In genomic region chr21:26806734-26807372, GRCh38 we compare ENCODE assay signal across 18 cellular contexts. TPM values are rescaled to one million over a fixed set of nuclear protein-coding genes. Genes with fewer than 3 reads are reported as not detected.
A peak's percentile ranks its signal among the peaks of the same experiment; 100 is the strongest.
DNase-seq lines count a peak whose midpoint lies in the region; FAIRE-seq and TF ChIP-seq lines count a peak whose summit lies in the region.
"Had no signal": no experiment of that assay in that cellular context is flagged by ENCODE, and none has a peak within 500 bp of the region (broad histone marks: within the 10 kb centered on the region; RNA-seq: fewer than 3 reads in every experiment).

No MANE protein-coding gene starts in this region.

- H3K4ac ChIP-seq in mesenchymal stem cell (ENCODE audit: low read depth in 1 of 2, low read length in 2 of 2) = no peak overlapping the region

- H3K23ac ChIP-seq in mesenchymal stem cell (ENCODE audit: low read length in 2 of 2) = no peak overlapping the region

- no peak overlapping the region for H2AK5ac ChIP-seq in mesenchymal stem cell (ENCODE audit: low read length, severe bottlenecking)

- H2BK12ac ChIP-seq in mesenchymal stem cell (ENCODE audit: low read length in 2 of 2) = peak overlapping the region in 1 of 2 experiments; percentile 67

- H4K20me1 ChIP-seq in astrocyte (ENCODE audit: insufficient read depth, low read length) = no peaks in the 10 kb centered on the region

- H2BK120ac ChIP-seq in mesenchymal stem cell (ENCODE audit: low read depth, low read length) = no peak overlapping the region

- no peaks in the 10 kb centered on the region for H3K9me3 ChIP-seq in astrocyte (ENCODE audit: insufficient read depth, low read depth, low read length)
- no peaks in the 10 kb centered on the region for H3K9me3 ChIP-seq in mesenchymal stem cell (ENCODE audit: control insufficient read depth, low read length)
- H3K9me3 ChIP-seq: HAP-1, upper lobe of right lung had no signal

- H3K4me1 ChIP-seq in astrocyte (ENCODE audit: insufficient read depth, low read length) = peaks cover 3% of the 10 kb centered on the region
- H3K4me1 ChIP-seq in mesenchymal stem cell (ENCODE audit: control insufficient read depth, insufficient read depth, low read depth, low read length) = no peaks in the 10 kb centered on the region

- H3K9ac ChIP-seq in astrocyte (ENCODE audit: low read length) (no peak overlapping the region), mesenchymal stem cell (ENCODE audit: low read length) (no peak overlapping the region)

- H3K27me3 Mint-ChIP-seq in astrocyte (ENCODE audit: low read depth, unreplicated experiment) = no peaks in the 10 kb centered on the region

- no peak overlapping the region for H2AFZ ChIP-seq in astrocyte (ENCODE audit: low read depth, low read length)
- H2AFZ ChIP-seq in mesenchymal stem cell (ENCODE audit: low read depth, low read length) = no peak overlapping the region

- TF ChIP-seq CTCF in astrocyte (IDR thresholded peaks at IDR 0.05; ENCODE audit: insufficient read depth, low read depth, low read length) = no peak

- no peak overlapping the region for H3K27ac Mint-ChIP-seq in astrocyte (ENCODE audit: unreplicated experiment)
- H3K27ac Mint-ChIP-seq: activated CD4-positive, alpha-beta T cell treated with anti-CD3 and anti-CD28 coated beads for 36 hours; activated naive CD8-positive, alpha-beta T cell treated with anti-CD3 and anti-CD28 coated beads for 36 hours; T-helper 17 cell had no signal

- no peak overlapping the region for H3K27ac ChIP-seq in astrocyte (ENCODE audit: low read depth, low read length)
- H3K27ac ChIP-seq in mesenchymal stem cell (ENCODE audit: low read length, poor library complexity, severe bottlenecking) = no peak overlapping the region
- H3K27ac ChIP-seq: upper lobe of right lung had no signal

- no peak overlapping the region for H4K91ac ChIP-seq in mesenchymal stem cell (ENCODE audit: low read length)

- no peaks in the 10 kb centered on the region for H3K36me3 Mint-ChIP-seq in astrocyte (ENCODE audit: low read depth, unreplicated experiment)
- H3K36me3 Mint-ChIP-seq: activated naive CD8-positive, alpha-beta T cell treated with anti-CD3 and anti-CD28 coated beads for 36 hours had no signal

- H3K4me2 ChIP-seq in astrocyte (ENCODE audit: low read length) (peak overlapping the region; percentile 48), mesenchymal stem cell (ENCODE audit: low read length, poor library complexity, severe bottlenecking) (no peak overlapping the region)

- H3K4me3 ChIP-seq in Jurkat, Clone E6-1 (ENCODE audit: low read length) = no peak overlapping the region
- no peak overlapping the region for H3K4me3 ChIP-seq in astrocyte (ENCODE audit: insufficient read depth, low read depth, low read length)
- no peak overlapping the region for H3K4me3 ChIP-seq in mesenchymal stem cell (ENCODE audit: insufficient read depth in 1 of 2, low read depth in 1 of 2, low read length in 2 of 2)
- H3K4me3 ChIP-seq: HAP-1, upper lobe of right lung had no signal

- H4K8ac ChIP-seq in mesenchymal stem cell (ENCODE audit: low read length) = no peak overlapping the region

- no peaks in the 10 kb centered on the region for H3K27me3 ChIP-seq in astrocyte (ENCODE audit: insufficient read depth, low read length)
- H3K27me3 ChIP-seq in mesenchymal stem cell (ENCODE audit: control insufficient read depth in 1 of 2, insufficient read depth in 1 of 2, low read length in 2 of 2) = no peaks in the 10 kb centered on the region
- H3K27me3 ChIP-seq: upper lobe of right lung had no signal

- peaks cover 13% of the 10 kb centered on the region for H3K4me1 Mint-ChIP-seq in astrocyte (ENCODE audit: low read depth, unreplicated experiment)
- H3K4me1 Mint-ChIP-seq: activated naive CD8-positive, alpha-beta T cell treated with anti-CD3 and anti-CD28 coated beads for 36 hours; T-helper 17 cell had no signal

- WGBS in mesenchymal stem cell = 28% methylated on average over 4 of the region's 6 CpGs

- no peaks in the 10 kb centered on the region for H3K79me2 ChIP-seq in astrocyte (ENCODE audit: insufficient read depth, low read length)

- no peaks in the 10 kb centered on the region for H3K79me1 ChIP-seq in mesenchymal stem cell (replicated peaks; ENCODE audit: low read length, poor library complexity, severe bottlenecking)

- H3K9me3 Mint-ChIP-seq in astrocyte (ENCODE audit: unreplicated experiment) = peaks cover 3% of the 10 kb centered on the region
- H3K9me3 Mint-ChIP-seq: activated naive CD8-positive, alpha-beta T cell treated with anti-CD3 and anti-CD28 coated beads for 36 hours had no signal

- no peaks in the 10 kb centered on the region for H3K36me3 ChIP-seq in astrocyte (ENCODE audit: insufficient read depth, low read length)
- H3K36me3 ChIP-seq in mesenchymal stem cell (ENCODE audit: control insufficient read depth in 1 of 2, insufficient read depth in 2 of 2, low read depth in 1 of 2, low read length in 2 of 2) = no peaks in the 10 kb centered on the region
- H3K36me3 ChIP-seq: HAP-1, upper lobe of right lung had no signal

- no peak overlapping the region for H3K14ac ChIP-seq in mesenchymal stem cell (ENCODE audit: low read length in 2 of 2)

- H2BK15ac ChIP-seq in mesenchymal stem cell (ENCODE audit: low read depth, poor library complexity, severe bottlenecking) = no peak overlapping the region

- no peak for FAIRE-seq in astrocyte (lab: Jason Lieb, UNC)

- DNase-seq in EL (peak; percentile 62), astrocyte (ENCODE audit: low read depth) (peak; percentile 28), mesenchymal stem cell (peak; percentile 73), NCI-H2107 treated with DMSO at 0.1 percent for 48 hours (lab: John Stamatoyannopoulos, UW; ENCODE audit: unreplicated experiment) (no peak), mesenteric fat pad (ENCODE audit: low spot score) (no peak)
- peak; percentile 25 for DNase-seq in Jurkat, Clone E6-1 (ENCODE audit: low read depth, low spot score)
- no peak for DNase-seq in activated effector memory CD4-positive, alpha-beta T cell treated with anti-CD3 and anti-CD28 coated beads, Interleukin-2, amount 50 U/mL, for 16 hours
- DNase-seq: activated CD4-positive, alpha-beta T cell treated with anti-CD3 and anti-CD28 coated beads for 36 hours; activated naive CD8-positive, alpha-beta T cell treated with anti-CD3 and anti-CD28 coated beads for 36 hours; DMS153; islet precursor cell; KG1; NCI-H146; NCI-H524; stimulated activated naive CD8-positive, alpha-beta T cell treated with anti-CD3 and anti-CD28 coated beads, Interleukin-15, Interleukin-2, amounts not matched to agents 100 U/mL and 50 U/mL, for 24 hours; T-helper 17 cell; upper lobe of right lung had no signal

- H3K4me3 Mint-ChIP-seq in astrocyte (ENCODE audit: unreplicated experiment) = no peak overlapping the region
- H3K4me3 Mint-ChIP-seq: activated CD4-positive, alpha-beta T cell treated with anti-CD3 and anti-CD28 coated beads for 36 hours; activated naive CD8-positive, alpha-beta T cell treated with anti-CD3 and anti-CD28 coated beads for 36 hours; T-helper 17 cell had no signal

- H2BK5ac ChIP-seq in mesenchymal stem cell (ENCODE audit: low read depth, low read length, poor library complexity, severe bottlenecking) = no peak overlapping the region

- H3K18ac ChIP-seq in mesenchymal stem cell (ENCODE audit: low read depth in 1 of 2, low read length in 2 of 2) = peak overlapping the region in 1 of 2 experiments; percentile 59

RNA-seq across cellular contexts. Expression of gene ADAMTS1, which starts 38.4 kb away (rescaled TPM):
- 31.8 TPM for polyA plus RNA-seq in Jurkat, Clone E6-1 (2012; ENCODE audit: insufficient read depth, insufficient read length)
- total RNA-seq in astrocyte (139 and 141 TPM in 2 replicates), mesenteric fat pad (480 TPM)
- 75.4 TPM for polyA plus RNA-seq in mesenchymal stem cell (2013, experiment 1 of 2)
- 67.0 TPM for polyA plus RNA-seq in mesenchymal stem cell (2013, experiment 2 of 2)
- total RNA-seq: activated CD4-positive, alpha-beta T cell treated with anti-CD3 and anti-CD28 coated beads for 36 hours; T-helper 17 cell had no signal

Comparison
In these comparisons a context has a peak if more than half of its experiments do, and no peak if none do; other contexts are left out.
1. DNase-seq: peak in EL (single experiment), Jurkat, Clone E6-1 (single experiment), astrocyte (single experiment) and mesenchymal stem cell (single experiment); none in activated effector memory CD4-positive, alpha-beta T cell treated with anti-CD3 and anti-CD28 coated beads, Interleukin-2, amount 50 U/mL, for 16 hours (single experiment), NCI-H2107 treated with DMSO at 0.1 percent for 48 hours (single experiment) and mesenteric fat pad (single experiment).